Comparison of ENCODE assay signal across 18 cellular contexts in the genomic region with DNA sequence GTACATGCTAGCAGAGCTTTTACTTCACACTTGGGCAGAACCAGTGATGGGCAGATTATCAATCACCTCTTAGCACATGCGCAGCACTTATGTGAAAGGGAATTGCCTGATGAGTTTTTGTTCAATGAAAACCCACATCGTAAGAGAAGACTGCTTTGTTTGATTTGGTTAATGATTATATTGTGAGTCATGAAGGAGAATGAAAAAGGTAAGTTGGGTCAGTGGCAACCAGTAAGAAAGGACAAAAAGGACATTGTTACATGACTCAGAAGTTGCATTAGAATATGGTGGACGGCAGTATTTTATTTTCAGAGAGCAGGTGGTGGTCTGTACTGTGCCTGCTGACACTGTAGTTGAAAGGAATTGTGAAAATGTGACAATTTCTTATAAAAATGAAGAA.
DNase-seq lines count a peak whose midpoint lies in the region; FAIRE-seq and TF ChIP-seq lines count a peak whose summit lies in the region.
"Had no signal": no experiment of that assay in that cellular context is flagged by ENCODE, and none has a peak within 500 bp of the region (broad histone marks: within the 10 kb centered on the region; RNA-seq: fewer than 3 reads in every experiment).

No MANE protein-coding gene starts in this region.

- WGBS in hepatocyte (ENCODE audit: low lambda C conversion rate, missing lambda C conversion rate) = 65% methylated on average over 3 of the region's 3 CpGs

- H3K36me3 ChIP-seq in hepatocyte (replicated peaks; ENCODE audit: insufficient read depth, low read depth) (no peaks in the 10 kb centered on the region), Peyer's patch (no peaks in the 10 kb centered on the region)

- TF ChIP-seq CTCF in hepatocyte (IDR thresholded peaks at IDR 0.05; ENCODE audit: poor library complexity) = no peak
- TF ChIP-seq CTCF in nephron progenitor cell (IDR thresholded peaks at IDR 0.05) = no peak
- no peak for TF ChIP-seq CTCF in Peyer's patch (IDR thresholded peaks at IDR 0.05)

- peaks cover 11% of the 10 kb centered on the region for H3K79me2 ChIP-seq in hepatocyte

- peaks cover 17% of the 10 kb centered on the region for H3K4me1 Mint-ChIP-seq in nephron progenitor cell
- no peaks in the 10 kb centered on the region for H3K4me1 Mint-ChIP-seq in activated naive CD4-positive, alpha-beta T cell treated with anti-CD3 and anti-CD28 coated beads, Interleukin-2, amount 10 ng/mL, durations not matched to agents 7 days and 5 days
- H3K4me1 Mint-ChIP-seq: activated B cell treated with CpG ODN at 0.5 μM for 24 hours had no signal

- no peaks in the 10 kb centered on the region for H3K27me3 Mint-ChIP-seq in nephron progenitor cell (ENCODE audit: low read depth, poor library complexity)
- no peaks in the 10 kb centered on the region for H3K27me3 Mint-ChIP-seq in activated naive CD4-positive, alpha-beta T cell treated with anti-CD3 and anti-CD28 coated beads, Interleukin-2, amount 10 ng/mL, durations not matched to agents 7 days and 5 days
- H3K27me3 Mint-ChIP-seq: activated B cell treated with CpG ODN at 0.5 μM for 24 hours; activated CD8-positive, alpha-beta T cell treated with anti-CD3 and anti-CD28 coated beads for 36 hours; T-helper 17 cell had no signal

- no peaks in the 10 kb centered on the region for H3K9me2 ChIP-seq in hepatocyte (replicated peaks; ENCODE audit: insufficient read depth)

- no peak overlapping the region for H3K4me3 ChIP-seq in hepatocyte
- no peak overlapping the region for H3K4me3 ChIP-seq in Peyer's patch

- DNase-seq in DMS53 treated with DMSO at 0.1 percent for 48 hours (lab: John Stamatoyannopoulos, UW; ENCODE audit: unreplicated experiment) (peak; percentile 85), RCC 7860 (ENCODE audit: low spot score) (peak; percentile 86), hepatocyte (ENCODE audit: low spot score) (peak; percentile 28), nephron progenitor cell (no peak), SIG-M5 treated with dmso at 0.1 percent for 504 hours (lab: John Stamatoyannopoulos, UW; ENCODE audit: unreplicated experiment) (no peak), SW 1271 (lab: John Stamatoyannopoulos, UW) (no peak), Peyer's patch (no peak)
- DNase-seq in activated naive CD4-positive, alpha-beta T cell treated with anti-CD3 and anti-CD28 coated beads, Interleukin-2, amount 10 ng/mL, durations not matched to agents 7 days and 5 days = no peak
- DNase-seq: activated B cell treated with CpG ODN at 0.5 μM for 24 hours; activated CD8-positive, alpha-beta T cell treated with anti-CD3 and anti-CD28 coated beads for 36 hours; activated T-cell treated with anti-CD3 and anti-CD28 coated beads, Interleukin-2, amount 50 U/mL, for 72 hours; endodermal cell; hippocampal formation; KG1; NCI-H1417; NK-92 treated with Interleukin-12 subunit alpha and Interleukin-12 subunit beta, amount 100 ng/mL, for 24 hours; T-helper 17 cell had no signal

- H3K27me3 ChIP-seq in hepatocyte (no peaks in the 10 kb centered on the region), Peyer's patch (no peaks in the 10 kb centered on the region)

- CTCF ChIA-PET in activated naive CD4-positive, alpha-beta T cell treated with anti-CD3 and anti-CD28 coated beads, Interleukin-2, amount 10 ng/mL, durations not matched to agents 7 days and 5 days (lab: Charles Lee) = interaction anchor here (0.7 kb wide), 1 partner anchor 13 kb away, joined by 3 read pairs; no protein-coding TSS in a partner anchor

- peaks cover 6% of the 10 kb centered on the region for H3K9me3 Mint-ChIP-seq in nephron progenitor cell
- no peaks in the 10 kb centered on the region for H3K9me3 Mint-ChIP-seq in activated naive CD4-positive, alpha-beta T cell treated with anti-CD3 and anti-CD28 coated beads, Interleukin-2, amount 10 ng/mL, durations not matched to agents 7 days and 5 days
- H3K9me3 Mint-ChIP-seq: activated CD8-positive, alpha-beta T cell treated with anti-CD3 and anti-CD28 coated beads for 36 hours; endodermal cell had no signal

- H4K20me1 ChIP-seq in hepatocyte (ENCODE audit: insufficient read depth, poor library complexity, severe bottlenecking) = no peaks in the 10 kb centered on the region

- peak; percentile 95 for FAIRE-seq in RCC 7860 (lab: Jason Lieb, UNC)
- FAIRE-seq: G401.6 had no signal

- H3K27ac ChIP-seq in hepatocyte = peak overlapping the region; percentile 83
- H3K27ac ChIP-seq in Peyer's patch = no peak overlapping the region

- H3K9me3 ChIP-seq in hepatocyte (ENCODE audit: low read depth) (no peaks in the 10 kb centered on the region), Peyer's patch (no peaks in the 10 kb centered on the region)

- H3K36me3 Mint-ChIP-seq in nephron progenitor cell (ENCODE audit: low read depth) = peaks cover 9% of the 10 kb centered on the region
- peaks cover 4% of the 10 kb centered on the region for H3K36me3 Mint-ChIP-seq in activated naive CD4-positive, alpha-beta T cell treated with anti-CD3 and anti-CD28 coated beads, Interleukin-2, amount 10 ng/mL, durations not matched to agents 7 days and 5 days

- no peak overlapping the region for H3K4me3 Mint-ChIP-seq in nephron progenitor cell
- H3K4me3 Mint-ChIP-seq in activated naive CD4-positive, alpha-beta T cell treated with anti-CD3 and anti-CD28 coated beads, Interleukin-2, amount 10 ng/mL, durations not matched to agents 7 days and 5 days = no peak overlapping the region
- H3K4me3 Mint-ChIP-seq: activated B cell treated with CpG ODN at 0.5 μM for 24 hours; activated CD8-positive, alpha-beta T cell treated with anti-CD3 and anti-CD28 coated beads for 36 hours; activated T-cell treated with anti-CD3 and anti-CD28 coated beads, Interleukin-2, amount 50 U/mL, for 72 hours; endodermal cell; T-helper 17 cell had no signal

- peaks cover 6% of the 10 kb centered on the region for H3K4me1 ChIP-seq in hepatocyte (ENCODE audit: insufficient read depth)
- H3K4me1 ChIP-seq in Peyer's patch = no peaks in the 10 kb centered on the region

- peak overlapping the region; percentile 3 for H3K27ac Mint-ChIP-seq in nephron progenitor cell
- no peak overlapping the region for H3K27ac Mint-ChIP-seq in activated naive CD4-positive, alpha-beta T cell treated with anti-CD3 and anti-CD28 coated beads, Interleukin-2, amount 10 ng/mL, durations not matched to agents 7 days and 5 days
- H3K27ac Mint-ChIP-seq: activated B cell treated with CpG ODN at 0.5 μM for 24 hours; activated CD8-positive, alpha-beta T cell treated with anti-CD3 and anti-CD28 coated beads for 36 hours; activated T-cell treated with anti-CD3 and anti-CD28 coated beads, Interleukin-2, amount 50 U/mL, for 72 hours; endodermal cell; T-helper 17 cell had no signal

- peak overlapping the region; percentile 42 for H3K4me2 ChIP-seq in hepatocyte

- TF ChIP-seq POLR2A in Peyer's patch (IDR thresholded peaks at IDR 0.05) = no peak

- H2AFZ ChIP-seq in hepatocyte = no peak overlapping the region

Comparison
In these comparisons a context has a peak if more than half of its experiments do, and no peak if none do; other contexts are left out.
1. DNase-seq: peak in DMS53 treated with DMSO at 0.1 percent for 48 hours (single experiment), RCC 7860 (single experiment) and hepatocyte (single experiment); none in nephron progenitor cell (single experiment), SIG-M5 treated with dmso at 0.1 percent for 504 hours (single experiment), SW 1271 (0 of 2), activated naive CD4-positive, alpha-beta T cell treated with anti-CD3 and anti-CD28 coated beads, Interleukin-2, amount 10 ng/mL, durations not matched to agents 7 days and 5 days (single experiment) and Peyer's patch (0 of 3).